In the genomic region with DNA sequence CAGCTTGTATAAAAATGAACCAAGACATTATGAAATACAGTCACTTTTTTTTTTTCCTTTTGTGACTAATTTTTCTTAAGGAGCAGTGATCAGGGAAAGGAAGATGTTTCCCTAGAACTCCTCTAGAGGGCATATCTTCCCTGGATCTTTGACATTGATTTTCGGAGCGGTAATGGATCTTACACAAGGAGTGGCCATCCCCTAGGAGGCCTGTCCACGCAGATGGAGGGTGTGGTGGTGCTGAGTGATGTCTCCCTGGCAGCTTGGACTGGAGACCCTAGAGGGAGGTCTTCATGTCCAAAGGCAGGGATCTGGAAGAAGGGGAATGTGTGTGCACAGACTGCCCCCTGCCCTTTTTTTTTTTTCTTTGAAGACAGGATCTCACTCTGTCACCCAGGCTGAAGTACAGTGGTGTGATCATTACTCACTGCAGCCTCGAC, we compare ENCODE assay signal across 9 cellular contexts. TPM values are rescaled to one million over a fixed set of nuclear protein-coding genes. Genes with fewer than 3 reads are reported as not detected.
DNase-seq lines count a peak whose midpoint lies in the region; ATAC-seq and TF ChIP-seq lines count a peak whose summit lies in the region.
"Had no signal": no experiment of that assay in that cellular context is flagged by ENCODE, and none has a peak within 500 bp of the region (broad histone marks: within the 10 kb centered on the region; RNA-seq: fewer than 3 reads in every experiment).

No MANE protein-coding gene starts in this region.

- no peaks in the 10 kb centered on the region for H3K36me3 ChIP-seq in Caco-2 (ENCODE audit: control insufficient read depth, insufficient read depth, low read length)

- H3K36me3 Mint-ChIP-seq in Caco-2 (ENCODE audit: insufficient read depth, unreplicated experiment) (no peaks in the 10 kb centered on the region), endothelial cell (ENCODE audit: low read depth, unreplicated experiment) (no peaks in the 10 kb centered on the region), nephron progenitor cell (ENCODE audit: low read depth) (no peaks in the 10 kb centered on the region)
- H3K36me3 Mint-ChIP-seq in activated T-cell treated with anti-CD3 and anti-CD28 coated beads, Interleukin-2, amount 50 U/mL, for 4 hours (ENCODE audit: insufficient read depth) = no peaks in the 10 kb centered on the region

- intact Hi-C loops in Caco-2 (cut with micrococcal nuclease; ENCODE audit: unreplicated experiment) = no loop called here

- POLR2A ChIA-PET in Caco-2 (lab: Charles Lee) = interaction anchor here (0.7 kb wide), 1 partner anchor 66 kb away, joined by 4 read pairs; no protein-coding TSS in a partner anchor

- H3K27me3 Mint-ChIP-seq in Caco-2 (ENCODE audit: insufficient read depth, unreplicated experiment) (no peaks in the 10 kb centered on the region), endothelial cell (ENCODE audit: unreplicated experiment) (peaks cover 2% of the 10 kb centered on the region), nephron progenitor cell (ENCODE audit: low read depth, poor library complexity) (peaks cover 3% of the 10 kb centered on the region)
- no peaks in the 10 kb centered on the region for H3K27me3 Mint-ChIP-seq in activated T-cell treated with anti-CD3 and anti-CD28 coated beads, Interleukin-2, amount 50 U/mL, for 4 hours (ENCODE audit: low read depth)

- no peaks in the 10 kb centered on the region for H3K27me3 ChIP-seq in Caco-2 (replicated peaks; ENCODE audit: control insufficient read depth, insufficient read depth, low read length)

- CTCF ChIA-PET in Caco-2 (lab: Charles Lee) = interaction anchor here (0.5 kb wide), 1 partner anchor 49 kb away, joined by 3 read pairs; no protein-coding TSS in a partner anchor

- no peaks in the 10 kb centered on the region for H3K4me1 ChIP-seq in Caco-2

- TF ChIP-seq CTCF in Caco-2 (IDR thresholded peaks at IDR 0.05; ENCODE audit: insufficient read depth in 1 of 2, low read depth in 1 of 2, low read length in 1 of 2, severe bottlenecking in 1 of 2, unreplicated experiment in 1 of 2) (peak; percentile 23 to 39), endothelial cell (IDR thresholded peaks at IDR 0.05; ENCODE audit: unreplicated experiment) (peak; percentile 25), nephron progenitor cell (IDR thresholded peaks at IDR 0.05) (peak; percentile 37)

- H3K9me3 Mint-ChIP-seq in Caco-2 (ENCODE audit: unreplicated experiment) (no peaks in the 10 kb centered on the region), endothelial cell (ENCODE audit: unreplicated experiment) (no peaks in the 10 kb centered on the region), nephron progenitor cell (no peaks in the 10 kb centered on the region)
- H3K9me3 Mint-ChIP-seq in activated T-cell treated with anti-CD3 and anti-CD28 coated beads, Interleukin-2, amount 50 U/mL, for 4 hours = no peaks in the 10 kb centered on the region

- H3K4me3 ChIP-seq in Caco-2 (ENCODE audit: low read depth, low read length) = no peak overlapping the region

- BruUV-seq in Caco-2 (replicated peaks; lab: Mats Ljungman, UMichigan) = no TSS peak

- H3K4me1 Mint-ChIP-seq in Caco-2 (ENCODE audit: low read depth, unreplicated experiment) (no peaks in the 10 kb centered on the region), endothelial cell (ENCODE audit: unreplicated experiment) (no peaks in the 10 kb centered on the region), nephron progenitor cell (peaks cover 20% of the 10 kb centered on the region)
- H3K4me1 Mint-ChIP-seq in activated T-cell treated with anti-CD3 and anti-CD28 coated beads, Interleukin-2, amount 50 U/mL, for 4 hours (ENCODE audit: low read depth) = no peaks in the 10 kb centered on the region

- no peak for ATAC-seq in activated T-cell treated with anti-CD3 and anti-CD28 coated beads, Interleukin-2, amount 50 U/mL, for 4 hours
- ATAC-seq in HG03039 (IDR thresholded peaks at IDR 0.05; ENCODE audit: unreplicated experiment) = no peak

- H3K4me3 Mint-ChIP-seq in Caco-2 (ENCODE audit: unreplicated experiment) = no peak overlapping the region
- no peak overlapping the region for H3K4me3 Mint-ChIP-seq in endothelial cell (ENCODE audit: unreplicated experiment)
- no peak overlapping the region for H3K4me3 Mint-ChIP-seq in nephron progenitor cell
- no peak overlapping the region for H3K4me3 Mint-ChIP-seq in activated T-cell treated with anti-CD3 and anti-CD28 coated beads, Interleukin-2, amount 50 U/mL, for 4 hours

- H3K9me3 ChIP-seq in Caco-2 = no peaks in the 10 kb centered on the region

- DNase-seq in Caco-2 = peak in 1 of 2 experiments; percentile 30
- peak; percentile 21 for DNase-seq in MV-4-11 (lab: John Stamatoyannopoulos, UW)
- no peak for DNase-seq in endothelial cell (ENCODE audit: low spot score)
- no peak for DNase-seq in nephron progenitor cell
- DNase-seq in GOT3 (lab: John Stamatoyannopoulos, UW) = no peak
- no peak for DNase-seq in activated T-cell treated with anti-CD3 and anti-CD28 coated beads, Interleukin-2, amount 50 U/mL, for 4 hours
- no peak for DNase-seq in NCI-H128 (lab: John Stamatoyannopoulos, UW; ENCODE audit: unreplicated experiment)
- DNase-seq: activated CD4-positive, CD25-positive, alpha-beta regulatory T cell had no signal

- H3K27ac Mint-ChIP-seq in Caco-2 (ENCODE audit: unreplicated experiment) (no peak overlapping the region), endothelial cell (ENCODE audit: unreplicated experiment) (no peak overlapping the region), nephron progenitor cell (no peak overlapping the region)

RNA-seq across cellular contexts. Expression of a gene that starts 7.0 kb away (rescaled TPM):
- total RNA-seq in Caco-2 (2022) (65.3 and 65.4 TPM in 2 replicates), endothelial cell (ENCODE audit: unreplicated experiment) (19.0 TPM)
- 1 to 10 TPM; 7.3 to 8.3 (median 7.4) TPM for total RNA-seq in activated T-cell treated with anti-CD3 and anti-CD28 coated beads, Interleukin-2, amount 50 U/mL, for 4 hours

RNA-seq across cellular contexts. Expression of a gene that starts 26.2 kb away (rescaled TPM):
- total RNA-seq in Caco-2 (2022) (23.6 and 26.4 TPM in 2 replicates), endothelial cell (ENCODE audit: unreplicated experiment) (60.0 TPM)
- 10 to 100 TPM; 24.4 to 29.4 (median 26.8) TPM for total RNA-seq in activated T-cell treated with anti-CD3 and anti-CD28 coated beads, Interleukin-2, amount 50 U/mL, for 4 hours

RNA-seq across cellular contexts. Expression of a gene that starts 33.3 kb away (rescaled TPM):
- total RNA-seq in Caco-2 (2022) = 166 and 177 TPM in 2 replicates
- 163 TPM for total RNA-seq in endothelial cell (ENCODE audit: unreplicated experiment)
- total RNA-seq in activated T-cell treated with anti-CD3 and anti-CD28 coated beads, Interleukin-2, amount 50 U/mL, for 4 hours = 10 to 100 TPM; 76.6 to 84.5 (median 79.2) TPM

RNA-seq across cellular contexts. Expression of a gene that starts 35.3 kb away (rescaled TPM):
- total RNA-seq in Caco-2 (2022) (17.1 and 18.3 TPM in 2 replicates), endothelial cell (ENCODE audit: unreplicated experiment) (48.6 TPM)
- 10 to 100 TPM; 18.6 to 23.4 (median 20.2) TPM for total RNA-seq in activated T-cell treated with anti-CD3 and anti-CD28 coated beads, Interleukin-2, amount 50 U/mL, for 4 hours
